1 cellular context compared by ENCODE assay signal in the genomic region with DNA sequence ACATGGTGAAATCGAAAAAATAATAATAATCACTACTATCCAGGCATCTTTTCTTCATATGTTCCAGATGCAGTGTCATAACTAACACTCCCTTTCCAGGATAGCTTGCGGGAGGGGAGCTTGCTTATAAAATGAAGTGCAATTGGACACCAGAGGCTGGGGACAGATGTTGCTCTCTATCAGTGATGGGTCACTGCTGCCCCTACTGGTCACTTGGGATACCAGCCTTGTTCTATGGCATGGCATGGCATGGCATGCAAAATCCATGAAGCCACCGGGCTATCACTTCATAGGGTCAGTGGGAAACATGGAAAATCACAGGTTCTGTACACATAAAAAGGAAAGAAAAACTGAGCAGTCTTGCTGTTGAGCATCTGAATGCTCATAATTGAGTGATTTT.
TF ChIP-seq lines count a peak whose summit lies in the region.

No MANE protein-coding gene starts in this region.

TF ChIP-seq in H1, 55 proteins besides CTCF, POLR2A, EP300 and RAD21 (continued from another document):
- TF ChIP-seq SIX5 (IDR thresholded peaks at IDR 0.05; ENCODE audit: low read depth, low read length), result no peak
